In genomic region chr2:19261061-19261460, GRCh38 we compare ENCODE assay signal across 29 cellular contexts.
"Had no signal": no experiment of that assay in that cellular context is flagged by ENCODE, and none has a peak within 500 bp of the region (broad histone marks: within the 10 kb centered on the region; RNA-seq: fewer than 3 reads in every experiment).

No MANE protein-coding gene starts in this region.

- H3K27me3 ChIP-seq: body of pancreas, brain microvascular endothelial cell, breast epithelium had no signal

- H3K4me3 ChIP-seq: body of pancreas, breast epithelium had no signal

- H3K9me3 ChIP-seq: body of pancreas, breast epithelium had no signal

- DNase-seq: activated B cell treated with CpG ODN at 0.5 μM for 24 hours; activated CD4-positive, alpha-beta memory T cell treated with anti-CD3 and anti-CD28 coated beads for 36 hours; activated CD4-positive, alpha-beta T cell treated with anti-CD3 and anti-CD28 coated beads for 4 hours; activated CD4-positive, alpha-beta T cell treated with anti-CD3 and anti-CD28 coated beads, Interleukin-2, amount 10 ng/mL, durations not matched to agents 24 days and 14 days; activated CD4-positive, alpha-beta T cell treated with anti-CD3 and anti-CD28 coated beads, Interleukin-2, amount 50 U/mL, for 1 hour; activated CD4-positive, alpha-beta T cell treated with anti-CD3 and anti-CD28 coated beads, Interleukin-2, amount 50 U/mL, for 4 hours; activated CD4-positive, CD25-positive, alpha-beta regulatory T cell treated with anti-CD3 and anti-CD28 coated beads, Interleukin-2, amount 50 U/mL, for 72 hours; activated CD8-positive, alpha-beta memory T cell treated with anti-CD3 and anti-CD28 coated beads for 24 hours; activated CD8-positive, alpha-beta memory T cell treated with anti-CD3 and anti-CD28 coated beads, Interleukin-2, amount 10 ng/mL, durations not matched to agents 7 days and 5 days; activated CD8-positive, alpha-beta memory T cell treated with anti-CD3 and anti-CD28 coated beads, Interleukin-2, amount 50 U/mL, for 48 hours; activated CD8-positive, alpha-beta T cell treated with anti-CD3 and anti-CD28 coated beads, Interleukin-2, amount 10 ng/mL, durations not matched to agents 7 days and 5 days; activated effector memory CD4-positive, alpha-beta T cell treated with Interleukin-2 at 50 U/mL for 16 hours; activated gamma-delta T cell; activated naive CD4-positive, alpha-beta T cell treated with anti-CD3 and anti-CD28 coated beads, Interleukin-2, amount 10 ng/mL, durations not matched to agents 7 days and 5 days; activated naive CD4-positive, alpha-beta T cell treated with Interleukin-2 at 50 U/mL for 16 hours; activated naive CD8-positive, alpha-beta T cell treated with anti-CD3 and anti-CD28 coated beads, Interleukin-2, amount 10 ng/mL, durations not matched to agents 7 days and 5 days; activated naive CD8-positive, alpha-beta T cell treated with anti-CD3 and anti-CD28 coated beads, Interleukin-2, amount 50 U/mL, for 24 hours; activated T-cell treated with anti-CD3 and anti-CD28 coated beads, Interleukin-2, amount 50 U/mL, for 24 hours; activated T-cell treated with anti-CD3 and anti-CD28 coated beads, Interleukin-2, amount 50 U/mL, for 48 hours; amniotic stem cell; aorta; body of pancreas; brain microvascular endothelial cell; cerebellar nuclear complex; T-helper 1 cell; T-helper 2 cell; T-helper 9 cell had no signal

- H3K27ac ChIP-seq: body of pancreas, brain microvascular endothelial cell, breast epithelium, VCaP had no signal

- H3K4me1 ChIP-seq: breast epithelium had no signal

- ATAC-seq: activated CD8-positive, alpha-beta memory T cell treated with anti-CD3 and anti-CD28 coated beads, Interleukin-2, amount 10 ng/mL, durations not matched to agents 7 days and 5 days; activated CD8-positive, alpha-beta T cell treated with anti-CD3 and anti-CD28 coated beads, Interleukin-2, amount 10 ng/mL, durations not matched to agents 7 days and 5 days; activated naive CD8-positive, alpha-beta T cell treated with anti-CD3 and anti-CD28 coated beads, Interleukin-2, amount 50 U/mL, for 24 hours; body of pancreas had no signal

- H3K36me3 ChIP-seq: brain microvascular endothelial cell, breast epithelium had no signal
